32 cellular contexts compared by ENCODE assay signal in genomic region chr15:29252231-29252630, GRCh38.
"Had no signal": no experiment of that assay in that cellular context is flagged by ENCODE, and none has a peak within 500 bp of the region (broad histone marks: within the 10 kb centered on the region; RNA-seq: fewer than 3 reads in every experiment).

No MANE protein-coding gene starts in this region.

- H3K4me1 ChIP-seq: SJCRH30 had no signal

- H3K36me3 ChIP-seq: SJCRH30 had no signal

- ATAC-seq: Panc1, Right ventricle myocardium inferior had no signal

- H3K27me3 ChIP-seq: SJCRH30 had no signal

- H3K9me3 ChIP-seq: SJCRH30 had no signal

- H3K4me3 ChIP-seq: PC-9, SJCRH30, SK-N-MC had no signal

- DNase-seq: Karpas-422, KBM-7, MM.1S, MV-4-11, NCI-H1092 treated with DMSO at 0.1 percent for 48 hours, NCI-H1105 treated with DMSO at 0.1 percent for 48 hours, NCI-H1417, NCI-H1436, NCI-H146, NCI-H1694, NCI-H187, NCI-H1930, NCI-H2029 treated with DMSO at 0.1 percent for 48 hours, NCI-H2081 treated with DMSO at 0.1 percent for 48 hours, NCI-H2107, NCI-H2171, NCI-H226, NCI-H446 treated with DMSO at 0.1 percent for 48 hours, NCI-H510A, NCI-H524, NCI-H526 treated with DMSO at 0.1 percent for 48 hours, NCI-H774, PC-9, SHP77, SIG-M5, SJCRH30, SW 1271 had no signal

- H3K27ac ChIP-seq: KMS-11, PC-9, RWPE1, SJCRH30, SK-N-MC had no signal
